15 cellular contexts compared by ENCODE assay signal in the genomic region with DNA sequence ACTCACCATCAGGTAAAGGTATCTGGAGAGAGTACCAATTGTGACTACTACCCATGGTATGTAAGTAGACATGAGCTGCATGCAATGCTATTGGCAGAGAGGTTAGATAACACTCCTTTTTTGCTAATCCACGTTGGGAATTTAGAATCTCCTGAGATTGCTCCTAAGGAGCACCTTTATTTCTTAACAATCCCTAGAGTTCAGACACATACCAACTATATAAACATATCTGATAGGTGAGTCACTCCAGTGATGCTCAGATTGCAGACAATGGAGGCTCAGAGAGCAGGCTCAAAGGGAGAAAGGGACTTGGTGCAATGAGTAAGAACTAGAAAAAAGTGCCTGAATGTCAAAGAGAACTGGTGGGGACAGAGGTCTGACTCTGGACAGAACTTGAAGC. TPM values are rescaled to one million over a fixed set of nuclear protein-coding genes. Genes with fewer than 3 reads are reported as not detected.
DNase-seq lines count a peak whose midpoint lies in the region; ATAC-seq and TF ChIP-seq lines count a peak whose summit lies in the region.
"Had no signal": no experiment of that assay in that cellular context is flagged by ENCODE, and none has a peak within 500 bp of the region (broad histone marks: within the 10 kb centered on the region; RNA-seq: fewer than 3 reads in every experiment).

No MANE protein-coding gene starts in this region.

- H3K9me3 Mint-ChIP-seq in T-cell, result no peaks in the 10 kb centered on the region
- no peaks in the 10 kb centered on the region for H3K9me3 Mint-ChIP-seq in activated CD4-positive, alpha-beta memory T cell treated with anti-CD3 and anti-CD28 coated beads for 36 hours
- H3K9me3 Mint-ChIP-seq: naive B cell had no signal

- H3F3A ChIP-seq in GM23248 (ENCODE audit: insufficient read depth), result peaks cover 14% of the 10 kb centered on the region; the same call in 1 of the 2 replicates

- no peaks in the 10 kb centered on the region for H3K27me3 Mint-ChIP-seq in T-cell
- H3K27me3 Mint-ChIP-seq in activated CD4-positive, alpha-beta memory T cell treated with anti-CD3 and anti-CD28 coated beads for 36 hours, result peaks cover 2% of the 10 kb centered on the region
- H3K27me3 Mint-ChIP-seq: naive B cell had no signal

- H3K9me3 ChIP-seq in GM23248 (ENCODE audit: low read depth) (no peaks in the 10 kb centered on the region), uterus (no peaks in the 10 kb centered on the region)
- H3K9me3 ChIP-seq: body of pancreas, Peyer's patch had no signal

- no peak for TF ChIP-seq POLR2A in uterus (IDR thresholded peaks at IDR 0.05)

- no peaks in the 10 kb centered on the region for H4K20me1 ChIP-seq in GM23248 (ENCODE audit: insufficient read depth)

- in situ Hi-C loops in GM23248 (cut with MboI), result no loop called here

- H3K27ac ChIP-seq in GM23248 (no peak overlapping the region), foreskin keratinocyte (peak overlapping the region; percentile 19), uterus (no peak overlapping the region)
- H3K27ac ChIP-seq: body of pancreas, Peyer's patch had no signal

- H3K4me3 ChIP-seq in GM23248 (no peak overlapping the region), uterus (no peak overlapping the region)
- H3K4me3 ChIP-seq: body of pancreas, Peyer's patch had no signal

- ATAC-seq in foreskin keratinocyte, result peak; percentile 95
- ATAC-seq in HG03378 (IDR thresholded peaks at IDR 0.05; ENCODE audit: unreplicated experiment), result no peak
- ATAC-seq in T-cell (replicated peaks in 1 of 4), result no peak
- ATAC-seq: body of pancreas had no signal

- TF ChIP-seq CTCF in foreskin keratinocyte (conservative IDR thresholded peaks at IDR 0.05) (no peak), uterus (IDR thresholded peaks at IDR 0.05) (no peak)

- no peak overlapping the region for H3K27ac Mint-ChIP-seq in T-cell
- H3K27ac Mint-ChIP-seq in activated CD4-positive, alpha-beta memory T cell treated with anti-CD3 and anti-CD28 coated beads for 36 hours, result no peak overlapping the region
- H3K27ac Mint-ChIP-seq: CD14-positive monocyte, naive B cell had no signal

- no peaks in the 10 kb centered on the region for H3K79me2 ChIP-seq in GM23248 (ENCODE audit: insufficient read depth)

- H3K4me1 ChIP-seq in GM23248 (ENCODE audit: insufficient read depth) (peaks cover 9% of the 10 kb centered on the region), foreskin keratinocyte (peaks cover 26% of the 10 kb centered on the region), uterus (no peaks in the 10 kb centered on the region)
- H3K4me1 ChIP-seq: body of pancreas, Peyer's patch had no signal

- H3K36me3 Mint-ChIP-seq in T-cell, result no peaks in the 10 kb centered on the region
- H3K36me3 Mint-ChIP-seq in activated CD4-positive, alpha-beta memory T cell treated with anti-CD3 and anti-CD28 coated beads for 36 hours, result no peaks in the 10 kb centered on the region
- H3K36me3 Mint-ChIP-seq: CD14-positive monocyte, naive B cell had no signal

- DNase-seq in 8988T (peak; percentile 63), GM23248 (peak; percentile 82), SW 1271 (lab: John Stamatoyannopoulos, UW) (peak; percentile 71 to 87), foreskin keratinocyte (peak; percentile 98 to 99), T-cell (no peak), uterus (no peak)
- no peak for DNase-seq in activated CD4-positive, alpha-beta memory T cell treated with anti-CD3 and anti-CD28 coated beads for 36 hours
- DNase-seq: activated CD4-positive, alpha-beta T cell treated with anti-CD3 and anti-CD28 coated beads for 48 hours; body of pancreas; glutamatergic neuron; naive B cell; NCI-H1105 treated with DMSO at 0.1 percent for 48 hours; Peyer's patch had no signal

- 70 to 81% methylated on average over 1 of the region's 1 CpG for WGBS in GM23248 (ENCODE audit: low coverage in 1 of 2, low lambda C conversion rate in 2 of 2, missing lambda C conversion rate in 2 of 2), 2 experiments

- intact Hi-C loops in activated CD4-positive, alpha-beta memory T cell treated with anti-CD3 and anti-CD28 coated beads for 36 hours (cut with micrococcal nuclease), result no loop called here
- intact Hi-C loops in uterus (cut with DNase I; ENCODE audit: low total_unique reads), result no loop called here

- peaks cover 24 to 60% (median 47%) of the 10 kb centered on the region in 3 donors for H3K4me1 Mint-ChIP-seq in T-cell
- H3K4me1 Mint-ChIP-seq in activated CD4-positive, alpha-beta memory T cell treated with anti-CD3 and anti-CD28 coated beads for 36 hours (ENCODE audit: low read depth), result peaks cover 14% of the 10 kb centered on the region
- H3K4me1 Mint-ChIP-seq: naive B cell had no signal

- H3K27me3 ChIP-seq in GM23248 (replicated peaks; ENCODE audit: insufficient read depth) (peaks cover 6% of the 10 kb centered on the region; the same call in 1 of the 2 replicates), foreskin keratinocyte (no peaks in the 10 kb centered on the region), uterus (no peaks in the 10 kb centered on the region)
- H3K27me3 ChIP-seq: body of pancreas, Peyer's patch had no signal

- no peak overlapping the region for H2AFZ ChIP-seq in GM23248

- no peak overlapping the region for H3K9ac ChIP-seq in GM23248

- no peaks in the 10 kb centered on the region for H3K9me2 ChIP-seq in GM23248 (ENCODE audit: insufficient read depth)

- CTCF ChIA-PET in T-cell (lab: Charles Lee), result interaction anchor here (0.6 to 1.0 kb wide), 3 partner anchors 10 to 80 kb away, joined by 3 to 4 read pairs (median 3); no protein-coding TSS in a partner anchor
- CTCF ChIA-PET in activated CD4-positive, alpha-beta memory T cell treated with anti-CD3 and anti-CD28 coated beads for 36 hours (lab: Charles Lee), result interaction anchor here (0.7 kb wide), 1 partner anchor 8 kb away, joined by 3 read pairs; no protein-coding TSS in a partner anchor

- H3K4me2 ChIP-seq in GM23248 (ENCODE audit: unreplicated experiment), result peak overlapping the region; percentile 17

- no peaks in the 10 kb centered on the region for H3K36me3 ChIP-seq in GM23248 (ENCODE audit: low read depth)
- no peaks in the 10 kb centered on the region for H3K36me3 ChIP-seq in uterus
- H3K36me3 ChIP-seq: Peyer's patch had no signal

- POLR2A ChIA-PET in T-cell (lab: Charles Lee), result no interaction called here
- POLR2A ChIA-PET in activated CD4-positive, alpha-beta memory T cell treated with anti-CD3 and anti-CD28 coated beads for 36 hours (lab: Charles Lee), result no interaction called here

- H3K4me3 Mint-ChIP-seq in T-cell, result no peak overlapping the region
- H3K4me3 Mint-ChIP-seq in activated CD4-positive, alpha-beta memory T cell treated with anti-CD3 and anti-CD28 coated beads for 36 hours, result no peak overlapping the region
- H3K4me3 Mint-ChIP-seq: CD14-positive monocyte, naive B cell had no signal

RNA-seq across cellular contexts. Expression of gene GOLGA4, which starts 21.7 kb away (rescaled TPM):
- total RNA-seq in GM23248 (2014; rRNA removed; shearing (Covaris generic)), result 34.5 and 41.6 TPM in 2 replicates
- 52.1 and 60.0 TPM in 2 replicates for polyA plus RNA-seq in GM23248 (2016; fragmentation: Nextera tagmentation; extraction: Ambion mirVana)
- total RNA-seq in foreskin keratinocyte, result 72.8 and 74.1 TPM in 2 replicates
- polyA plus RNA-seq in foreskin keratinocyte, result 24.4 and 25.9 TPM in 2 replicates
- 10 to 100 TPM; 48.8 to 57.2 (median 52.7) TPM for total RNA-seq in T-cell
- total RNA-seq in activated CD4-positive, alpha-beta memory T cell treated with anti-CD3 and anti-CD28 coated beads for 36 hours, result 10 to 100 TPM; 32.3 to 34.3 TPM
- 10 to 100 TPM; 34.3 to 80.9 (median 67.1) TPM for total RNA-seq in uterus

RNA-seq across cellular contexts. Expression of gene LRRFIP2, which starts 47.0 kb away (rescaled TPM):
- total RNA-seq in GM23248 (2014; rRNA removed; shearing (Covaris generic)), result 77.7 and 83.8 TPM in 2 replicates
- polyA plus RNA-seq in GM23248 (2016; fragmentation: Nextera tagmentation; extraction: Ambion mirVana) (73.1 and 77.6 TPM in 2 replicates), foreskin keratinocyte (41.6 and 49.1 TPM in 2 replicates)
- total RNA-seq in foreskin keratinocyte (76.7 and 80.5 TPM in 2 replicates), T-cell (10 to 100 TPM; 26.0 to 39.3 (median 32.9) TPM), uterus (100 to 1,000 TPM in 1 of 4 donors, 10 to 100 TPM in 3; 56.5 to 148 (median 62.4) TPM)
- 10 to 100 TPM; 25.9 to 30.7 TPM for total RNA-seq in activated CD4-positive, alpha-beta memory T cell treated with anti-CD3 and anti-CD28 coated beads for 36 hours

Comparison
In these comparisons a context has a peak if more than half of its experiments do, and no peak if none do; other contexts are left out.
1. DNase-seq: peak in 8988T (single experiment), GM23248 (single experiment), SW 1271 (2 of 2) and foreskin keratinocyte (2 of 2); none in T-cell (0 of 34), activated CD4-positive, alpha-beta memory T cell treated with anti-CD3 and anti-CD28 coated beads for 36 hours (single experiment) and uterus (0 of 2).